9 cellular contexts compared by ENCODE assay signal in genomic region chr11:128422576-128423370, GRCh38.
DNase-seq lines count a peak whose midpoint lies in the region; ATAC-seq, FAIRE-seq and TF ChIP-seq lines count a peak whose summit lies in the region.
"Had no signal": no experiment of that assay in that cellular context is flagged by ENCODE, and none has a peak within 500 bp of the region (broad histone marks: within the 10 kb centered on the region; RNA-seq: fewer than 3 reads in every experiment).

No MANE protein-coding gene starts in this region.

- H3K4me1 Mint-ChIP-seq in natural killer cell: peaks cover 42 to 47% of the 10 kb centered on the region in 2 donors

- H3K27ac ChIP-seq in upper lobe of left lung: peak overlapping the region in 2 of 4 donors; percentile 1 to 8

- 82 to 87% methylated on average over 11 to 16 of the region's 16 CpGs for WGBS in upper lobe of left lung, 2 donors

- H3K4me1 ChIP-seq in upper lobe of left lung: peaks cover 5 to 16% (median 13%) of the 10 kb centered on the region in 4 donors

- H3K9me3 Mint-ChIP-seq in natural killer cell: no peaks in the 10 kb centered on the region

- no peak for TF ChIP-seq EP300 in upper lobe of left lung (IDR thresholded peaks at IDR 0.05)

- peak; percentile 26 for FAIRE-seq in GM12891 (lab: Jason Lieb, UNC)
- FAIRE-seq: TTC549 had no signal

- no peaks in the 10 kb centered on the region for H3K27me3 ChIP-seq in upper lobe of left lung

- H3K4me3 Mint-ChIP-seq in natural killer cell: peak overlapping the region; percentile 82

- H3K9me3 ChIP-seq in upper lobe of left lung: no peaks in the 10 kb centered on the region

- H3K4me3 ChIP-seq in upper lobe of left lung: no peak overlapping the region

- TF ChIP-seq CTCF in natural killer cell (IDR thresholded peaks at IDR 0.05): no peak
- TF ChIP-seq CTCF in upper lobe of left lung (IDR thresholded peaks at IDR 0.05): no peak

- peak overlapping the region; percentile 93 to 97 for H3K27ac Mint-ChIP-seq in natural killer cell

- peak; percentile 90 to 94 (median 92) for ATAC-seq in natural killer cell
- peak in 1 of 2 donors; percentile 38 for ATAC-seq in upper lobe of left lung (ENCODE audit: low FRiP score in 2 of 2)
- ATAC-seq in sciatic nerve: no peak
- no peak for ATAC-seq in HG03565 (IDR thresholded peaks at IDR 0.05; ENCODE audit: unreplicated experiment)

- no peaks in the 10 kb centered on the region for H3K27me3 Mint-ChIP-seq in natural killer cell (ENCODE audit: low read depth in 2 of 2)

- TF ChIP-seq POLR2A in GM12891 (IDR thresholded peaks at IDR 0.05; ENCODE audit: low read depth, low read length): no peak
- no peak for TF ChIP-seq POLR2A in upper lobe of left lung (IDR thresholded peaks at IDR 0.05)

- intact Hi-C loops in natural killer cell (cut with micrococcal nuclease): loop anchor here (1.0 to 5.0 kb wide), 8 partner anchors 50 to 202 kb away; no protein-coding TSS in a partner anchor
- intact Hi-C loops in sciatic nerve (cut with DNase I): no loop called here

- DNase-seq in GM12891 (ENCODE audit: insufficient read length, low spot score): no peak
- DNase-seq in NCI-H345 (lab: John Stamatoyannopoulos, UW): peak; percentile 79
- DNase-seq in activated T-cell treated with anti-CD3 and anti-CD28 coated beads, Interleukin-2, amount 50 U/mL, for 48 hours: peak; percentile 93 to 95
- DNase-seq in natural killer cell: peak; percentile 83
- peak; percentile 28 to 42 for DNase-seq in upper lobe of left lung
- no peak for DNase-seq in sciatic nerve (ENCODE audit: low spot score)
- DNase-seq in medulla oblongata (ENCODE audit: extremely low spot score): no peak

- H3K36me3 Mint-ChIP-seq in natural killer cell: no peaks in the 10 kb centered on the region

- H3K36me3 ChIP-seq in upper lobe of left lung: no peaks in the 10 kb centered on the region

TF ChIP-seq in GM12891, 5 proteins besides CTCF, POLR2A, EP300 and RAD21:
- TF ChIP-seq POU2F2 (IDR thresholded peaks at IDR 0.05; ENCODE audit: low read depth, low read length) (no peak), POLR2AphosphoS5 (IDR thresholded peaks at IDR 0.05; ENCODE audit: low read depth, low read length) (no peak), SPI1 (IDR thresholded peaks at IDR 0.05; ENCODE audit: low read depth, low read length) (no peak), PAX5 (IDR thresholded peaks at IDR 0.05; ENCODE audit: insufficient read depth, low read length, severe bottlenecking) (no peak), TAF1 (IDR thresholded peaks at IDR 0.05; ENCODE audit: low read depth, low read length) (no peak)

Comparison
In these comparisons a context has a peak if more than half of its experiments do, and no peak if none do; other contexts are left out.
1. DNase-seq: peak in NCI-H345 (single experiment), activated T-cell treated with anti-CD3 and anti-CD28 coated beads, Interleukin-2, amount 50 U/mL, for 48 hours (2 of 2), natural killer cell (single experiment) and upper lobe of left lung (2 of 2); none in GM12891 (single experiment), sciatic nerve (single experiment) and medulla oblongata (single experiment).
2. ATAC-seq: peak in natural killer cell (3 of 3); none in sciatic nerve (single experiment) and HG03565 (single experiment).